Comparison of ENCODE assay signal across 1 cellular context in genomic region chr12:102562836-102563425, GRCh38.
TF ChIP-seq lines count a peak whose summit lies in the region.

No MANE protein-coding gene starts in this region.

TF ChIP-seq in SK-N-SH, 30 proteins besides CTCF, POLR2A, EP300 and RAD21 (continued from another document):
- TF ChIP-seq, protein P1, sequence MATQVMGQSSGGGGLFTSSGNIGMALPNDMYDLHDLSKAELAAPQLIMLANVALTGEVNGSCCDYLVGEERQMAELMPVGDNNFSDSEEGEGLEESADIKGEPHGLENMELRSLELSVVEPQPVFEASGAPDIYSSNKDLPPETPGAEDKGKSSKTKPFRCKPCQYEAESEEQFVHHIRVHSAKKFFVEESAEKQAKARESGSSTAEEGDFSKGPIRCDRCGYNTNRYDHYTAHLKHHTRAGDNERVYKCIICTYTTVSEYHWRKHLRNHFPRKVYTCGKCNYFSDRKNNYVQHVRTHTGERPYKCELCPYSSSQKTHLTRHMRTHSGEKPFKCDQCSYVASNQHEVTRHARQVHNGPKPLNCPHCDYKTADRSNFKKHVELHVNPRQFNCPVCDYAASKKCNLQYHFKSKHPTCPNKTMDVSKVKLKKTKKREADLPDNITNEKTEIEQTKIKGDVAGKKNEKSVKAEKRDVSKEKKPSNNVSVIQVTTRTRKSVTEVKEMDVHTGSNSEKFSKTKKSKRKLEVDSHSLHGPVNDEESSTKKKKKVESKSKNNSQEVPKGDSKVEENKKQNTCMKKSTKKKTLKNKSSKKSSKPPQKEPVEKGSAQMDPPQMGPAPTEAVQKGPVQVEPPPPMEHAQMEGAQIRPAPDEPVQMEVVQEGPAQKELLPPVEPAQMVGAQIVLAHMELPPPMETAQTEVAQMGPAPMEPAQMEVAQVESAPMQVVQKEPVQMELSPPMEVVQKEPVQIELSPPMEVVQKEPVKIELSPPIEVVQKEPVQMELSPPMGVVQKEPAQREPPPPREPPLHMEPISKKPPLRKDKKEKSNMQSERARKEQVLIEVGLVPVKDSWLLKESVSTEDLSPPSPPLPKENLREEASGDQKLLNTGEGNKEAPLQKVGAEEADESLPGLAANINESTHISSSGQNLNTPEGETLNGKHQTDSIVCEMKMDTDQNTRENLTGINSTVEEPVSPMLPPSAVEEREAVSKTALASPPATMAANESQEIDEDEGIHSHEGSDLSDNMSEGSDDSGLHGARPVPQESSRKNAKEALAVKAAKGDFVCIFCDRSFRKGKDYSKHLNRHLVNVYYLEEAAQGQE (IDR thresholded peaks at IDR 0.05; ENCODE audit: low read depth, low read length), result no peak
- TF ChIP-seq, protein P2, sequence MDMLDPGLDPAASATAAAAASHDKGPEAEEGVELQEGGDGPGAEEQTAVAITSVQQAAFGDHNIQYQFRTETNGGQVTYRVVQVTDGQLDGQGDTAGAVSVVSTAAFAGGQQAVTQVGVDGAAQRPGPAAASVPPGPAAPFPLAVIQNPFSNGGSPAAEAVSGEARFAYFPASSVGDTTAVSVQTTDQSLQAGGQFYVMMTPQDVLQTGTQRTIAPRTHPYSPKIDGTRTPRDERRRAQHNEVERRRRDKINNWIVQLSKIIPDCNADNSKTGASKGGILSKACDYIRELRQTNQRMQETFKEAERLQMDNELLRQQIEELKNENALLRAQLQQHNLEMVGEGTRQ (IDR thresholded peaks at IDR 0.05; ENCODE audit: borderline replicate concordance, low read depth, low read length), result no peak
- no peak for TF ChIP-seq IRF3 (IDR thresholded peaks at IDR 0.05; ENCODE audit: low read depth, low read length)
- TF ChIP-seq YY1 (IDR thresholded peaks at IDR 0.05; ENCODE audit: low read depth), result no peak
- TF ChIP-seq CHD2 (IDR thresholded peaks at IDR 0.05; ENCODE audit: low read length, partially characterized antibody), result no peak
- TF ChIP-seq SMC3 (IDR thresholded peaks at IDR 0.05; ENCODE audit: low read depth, low read length), result no peak
- no peak for TF ChIP-seq FOXJ3 (CRISPR knock-in tag; IDR thresholded peaks at IDR 0.05)
- no peak for TF ChIP-seq JUND (IDR thresholded peaks at IDR 0.05)
- TF ChIP-seq RXRA (IDR thresholded peaks at IDR 0.05; ENCODE audit: borderline replicate concordance, low read depth), result no peak
- no peak for TF ChIP-seq ZBTB33 (IDR thresholded peaks at IDR 0.05; ENCODE audit: borderline replicate concordance, low read depth)
- TF ChIP-seq NRF1 (IDR thresholded peaks at IDR 0.05; ENCODE audit: low read depth, low read length), result no peak
- TF ChIP-seq, protein P3, sequence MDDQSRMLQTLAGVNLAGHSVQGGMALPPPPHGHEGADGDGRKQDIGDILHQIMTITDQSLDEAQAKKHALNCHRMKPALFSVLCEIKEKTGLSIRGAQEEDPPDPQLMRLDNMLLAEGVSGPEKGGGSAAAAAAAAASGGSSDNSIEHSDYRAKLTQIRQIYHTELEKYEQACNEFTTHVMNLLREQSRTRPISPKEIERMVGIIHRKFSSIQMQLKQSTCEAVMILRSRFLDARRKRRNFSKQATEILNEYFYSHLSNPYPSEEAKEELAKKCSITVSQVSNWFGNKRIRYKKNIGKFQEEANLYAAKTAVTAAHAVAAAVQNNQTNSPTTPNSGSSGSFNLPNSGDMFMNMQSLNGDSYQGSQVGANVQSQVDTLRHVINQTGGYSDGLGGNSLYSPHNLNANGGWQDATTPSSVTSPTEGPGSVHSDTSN (IDR thresholded peaks at IDR 0.05), result no peak
- no peak for TF ChIP-seq ELF1 (IDR thresholded peaks at IDR 0.05)
